ENCODE assay signal across 8 cellular contexts in genomic region chr9:75265525-75265972, GRCh38.
DNase-seq lines count a peak whose midpoint lies in the region; ATAC-seq and TF ChIP-seq lines count a peak whose summit lies in the region.

No MANE protein-coding gene starts in this region.

- no peaks in the 10 kb centered on the region for H3F3A ChIP-seq in GM23248 (ENCODE audit: insufficient read depth)

- intact Hi-C loops in left colon (cut with DNase I, micrococcal nuclease): no loop called here

- H2AFZ ChIP-seq in GM23248: no peak overlapping the region

- ATAC-seq in left colon: peak; percentile 38

- no peak overlapping the region for H3K9ac ChIP-seq in GM23248

- WGBS in GM23248 (ENCODE audit: low coverage in 1 of 2, low lambda C conversion rate in 2 of 2, missing lambda C conversion rate in 2 of 2), 2 experiments: 20 to 28% methylated on average over 3 of the region's 3 CpGs

- no peaks in the 10 kb centered on the region for H3K27me3 ChIP-seq in GM23248 (replicated peaks; ENCODE audit: insufficient read depth)

- no peak overlapping the region for H3K4me2 ChIP-seq in GM23248 (ENCODE audit: unreplicated experiment)

- H3K36me3 ChIP-seq in GM23248 (ENCODE audit: low read depth): no peaks in the 10 kb centered on the region

- no peaks in the 10 kb centered on the region for H4K20me1 ChIP-seq in GM23248 (ENCODE audit: insufficient read depth)

- DNase-seq in NCI-H2107 treated with DMSO at 0.1 percent for 48 hours (lab: John Stamatoyannopoulos, UW; ENCODE audit: unreplicated experiment) (peak; percentile 5), NCI-H2107 (lab: John Stamatoyannopoulos, UW) (no peak), GM23248 (peak; percentile 60), T-helper 1 cell (peak in 4 of 5 donors; percentile 18 to 35 (median 30)), cardiac fibroblast (ENCODE audit: low read depth in 2 of 2) (peak; percentile 57 to 67), left colon (peak in 1 of 2 donors; percentile 44)
- peak; percentile 17 to 40 (median 23) for DNase-seq in stimulated activated CD4-positive, alpha-beta T cell treated with anti-CD3 and anti-CD28 coated beads, TNF-alpha, amount 100 ng/mL, for 48 hours (ENCODE audit: low read depth in 3 of 3)

- in situ Hi-C loops in GM23248 (cut with MboI): no loop called here

- no peak overlapping the region for H3K4me3 ChIP-seq in GM23248
- H3K4me3 ChIP-seq in cardiac fibroblast (replicated peaks in 1 of 2; ENCODE audit: low read depth in 2 of 2, low read length in 2 of 2): no peak overlapping the region

- no peaks in the 10 kb centered on the region for H3K9me2 ChIP-seq in GM23248 (ENCODE audit: insufficient read depth)

- no peaks in the 10 kb centered on the region for H3K4me1 ChIP-seq in GM23248 (ENCODE audit: insufficient read depth)

- H3K79me2 ChIP-seq in GM23248 (ENCODE audit: insufficient read depth): no peaks in the 10 kb centered on the region

- H3K27ac ChIP-seq in GM23248: no peak overlapping the region

- H3K9me3 ChIP-seq in GM23248 (ENCODE audit: low read depth): no peaks in the 10 kb centered on the region

- TF ChIP-seq CTCF in LNCAP (IDR thresholded peaks at IDR 0.05): peak; percentile 94
- peak; percentile 85 for TF ChIP-seq CTCF in cardiac fibroblast (IDR thresholded peaks at IDR 0.05; ENCODE audit: low read depth, low read length)
